In the genomic region with DNA sequence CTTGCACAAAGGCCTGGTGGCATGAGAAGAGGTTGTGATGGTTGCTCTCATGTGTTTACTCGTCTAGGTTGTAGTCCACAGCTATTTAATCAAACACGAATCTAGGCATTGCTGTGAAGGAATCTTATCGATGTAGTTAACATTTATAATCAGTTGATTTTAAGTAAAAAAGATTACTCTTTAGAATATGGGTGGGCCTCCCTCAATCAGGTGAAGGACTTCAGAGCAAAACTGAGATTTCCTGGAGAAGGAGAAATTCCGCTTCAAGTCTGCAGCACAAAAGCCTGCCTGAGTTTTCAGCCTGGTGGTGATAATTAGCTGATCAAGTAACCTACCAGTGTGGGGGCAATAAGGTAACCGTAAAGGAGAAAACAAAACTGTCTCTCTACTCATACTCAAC, we compare ENCODE assay signal across 8 cellular contexts.
"Had no signal": no experiment of that assay in that cellular context is flagged by ENCODE, and none has a peak within 500 bp of the region (broad histone marks: within the 10 kb centered on the region; RNA-seq: fewer than 3 reads in every experiment).

No MANE protein-coding gene starts in this region.

- H3K9me3 Mint-ChIP-seq: H9 had no signal

- H3K27ac Mint-ChIP-seq: HFFc6 had no signal

- H3K36me3 Mint-ChIP-seq: IgD-negative memory B cell had no signal

- H3K27ac ChIP-seq: GM23248, HL-60 had no signal

- H3K4me3 Mint-ChIP-seq: H9, HFFc6, IgD-negative memory B cell had no signal

- ATAC-seq: HepG2 had no signal

- DNase-seq: GM23248, H9, HCEC 1CT, HFFc6, KG1 had no signal

- H3K4me3 ChIP-seq: GM23248 had no signal
